In the genomic region with DNA sequence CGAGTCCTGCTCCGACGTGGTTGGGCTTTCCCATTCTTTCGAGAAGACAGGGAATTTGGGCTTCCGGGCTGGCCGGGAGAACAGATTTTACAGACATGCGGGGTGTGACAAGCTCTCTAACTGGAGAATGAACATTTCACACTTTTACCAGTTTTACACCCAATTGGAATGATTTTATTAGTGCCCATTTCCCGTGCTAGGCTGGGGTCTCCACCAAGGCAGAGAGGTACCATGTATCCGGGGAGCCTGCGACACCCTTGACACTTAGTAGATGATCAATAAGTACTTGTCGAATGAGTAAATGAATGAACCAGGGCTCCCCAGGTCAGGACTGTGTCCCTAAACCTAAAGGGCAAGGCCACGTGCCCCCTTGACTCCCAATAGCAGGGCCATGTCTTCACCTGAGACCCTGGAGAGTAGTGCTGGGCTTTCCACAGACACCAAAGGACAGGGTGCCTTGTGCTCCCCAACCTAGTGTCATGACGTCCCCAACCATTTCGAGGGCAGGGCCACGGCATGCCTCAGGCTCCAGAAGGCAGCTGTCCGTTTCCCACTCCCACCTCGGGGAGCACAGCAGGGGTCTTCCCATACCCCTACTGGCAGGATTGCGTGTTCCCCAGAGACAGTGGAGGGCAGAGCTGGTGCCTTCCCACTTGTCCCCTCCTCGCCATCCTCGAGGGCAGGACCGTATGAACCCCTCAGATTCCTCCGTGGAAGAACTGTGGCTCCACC, we compare ENCODE assay signal across 8 cellular contexts. TPM values are rescaled to one million over a fixed set of nuclear protein-coding genes. Genes with fewer than 3 reads are reported as not detected.
DNase-seq lines count a peak whose midpoint lies in the region; ATAC-seq, FAIRE-seq and TF ChIP-seq lines count a peak whose summit lies in the region.

No MANE protein-coding gene starts in this region.

- H3K9me3 ChIP-seq in SJSA1 (replicated peaks) (no peaks in the 10 kb centered on the region), mucosa of stomach (ENCODE audit: control insufficient read depth, low read length) (no peaks in the 10 kb centered on the region), vagina (no peaks in the 10 kb centered on the region)

- peaks cover 27% of the 10 kb centered on the region for H3K36me3 ChIP-seq in SJSA1
- H3K36me3 ChIP-seq in mucosa of stomach (ENCODE audit: control insufficient read depth, insufficient read depth, low read length) = peaks cover 14% of the 10 kb centered on the region
- H3K36me3 ChIP-seq in vagina = peaks cover 0 to 17% of the 10 kb centered on the region in 2 donors

- FAIRE-seq in GM12892 (lab: Jason Lieb, UNC) = no peak

- peak overlapping the region; percentile 43 for H3K27ac ChIP-seq in SJSA1
- H3K27ac ChIP-seq in coronary artery = peak overlapping the region; percentile 87 to 88
- H3K27ac ChIP-seq in vagina = peak overlapping the region; percentile 92

- H3K4me3 ChIP-seq in SJSA1 (peak overlapping the region; percentile 83), coronary artery (peak overlapping the region; percentile 88), mucosa of stomach (ENCODE audit: low read length) (peak overlapping the region; percentile 85), vagina (peak overlapping the region; percentile 70 to 85)

- TF ChIP-seq CTCF in coronary artery (IDR thresholded peaks at IDR 0.05) = no peak
- no peak for TF ChIP-seq CTCF in vagina (IDR thresholded peaks at IDR 0.05)

- no peak for ATAC-seq in GM18861 (IDR thresholded peaks at IDR 0.05; ENCODE audit: unreplicated experiment)

- DNase-seq in NCI-H146 (lab: John Stamatoyannopoulos, UW) (peak; percentile 32), NCI-H146 treated with DMSO at 0.1 percent for 48 hours (lab: John Stamatoyannopoulos, UW; ENCODE audit: unreplicated experiment) (no peak), SJSA1 (ENCODE audit: low read depth in 1 of 2, low spot score in 2 of 2) (peak in 1 of 2 experiments; percentile 33), coronary artery (ENCODE audit: low spot score) (peak; percentile 78), vagina (ENCODE audit: extremely low spot score in 2 of 2) (peak; percentile 92 to 96), GM12892 (ENCODE audit: insufficient read length) (no peak)

- H3K27me3 ChIP-seq in SJSA1 (replicated peaks) (no peaks in the 10 kb centered on the region), mucosa of stomach (ENCODE audit: control insufficient read depth, insufficient read depth, low read length) (no peaks in the 10 kb centered on the region), vagina (no peaks in the 10 kb centered on the region)

- peak overlapping the region; percentile 89 for H3K9ac ChIP-seq in mucosa of stomach (ENCODE audit: low read length)

- intact Hi-C loops in vagina (cut with DNase I) = loop anchor here (10.0 kb wide), 2 partner anchors 207 to 317 kb away; a partner anchor contains a TSS

- TF ChIP-seq POLR2A in vagina (IDR thresholded peaks at IDR 0.05) = no peak
- no peak for TF ChIP-seq POLR2A in GM12892 (IDR thresholded peaks at IDR 0.05; ENCODE audit: low read depth, low read length)

- H3K4me1 ChIP-seq in SJSA1 (replicated peaks) = peaks cover 20% of the 10 kb centered on the region
- peaks cover 39% of the 10 kb centered on the region for H3K4me1 ChIP-seq in mucosa of stomach (ENCODE audit: control insufficient read depth, insufficient read depth, low read length)
- peaks cover 61% of the 10 kb centered on the region for H3K4me1 ChIP-seq in vagina

RNA-seq across cellular contexts. Expression of a gene that starts 0.7 kb away (rescaled TPM):
- total RNA-seq in SJSA1 (2014; rRNA removed; shearing (Covaris generic)) = 4.4 and 5.2 TPM in 2 replicates
- 45.9 TPM for total RNA-seq in vagina
- 28.8 TPM for polyA plus RNA-seq in GM12892 (2012; ENCODE audit: missing spikeins)

RNA-seq across cellular contexts. Expression of a gene that starts 0.9 kb away (rescaled TPM):
- total RNA-seq in SJSA1 (2014; rRNA removed; shearing (Covaris generic)) = 10.0 and 16.3 TPM in 2 replicates
- 53.0 TPM for total RNA-seq in vagina
- polyA plus RNA-seq in GM12892 (2012; ENCODE audit: missing spikeins) = 40.3 TPM

RNA-seq across cellular contexts. Expression of a gene that starts 27.6 kb away (rescaled TPM):
- 30.1 and 37.3 TPM in 2 replicates for total RNA-seq in SJSA1 (2014; rRNA removed; shearing (Covaris generic))
- 22.8 TPM for total RNA-seq in vagina
- polyA plus RNA-seq in GM12892 (2012; ENCODE audit: missing spikeins) = 39.0 TPM

Comparison
In these comparisons a context has a peak if more than half of its experiments do, and no peak if none do; other contexts are left out.
1. DNase-seq: peak in NCI-H146 (single experiment), coronary artery (single experiment) and vagina (2 of 2); none in NCI-H146 treated with DMSO at 0.1 percent for 48 hours (single experiment) and GM12892 (single experiment).
2. Peak in every context shown above with its lines, with median percentiles within 50 percentile points of each other: H3K27ac ChIP-seq and H3K4me3 ChIP-seq.